In the genomic region with DNA sequence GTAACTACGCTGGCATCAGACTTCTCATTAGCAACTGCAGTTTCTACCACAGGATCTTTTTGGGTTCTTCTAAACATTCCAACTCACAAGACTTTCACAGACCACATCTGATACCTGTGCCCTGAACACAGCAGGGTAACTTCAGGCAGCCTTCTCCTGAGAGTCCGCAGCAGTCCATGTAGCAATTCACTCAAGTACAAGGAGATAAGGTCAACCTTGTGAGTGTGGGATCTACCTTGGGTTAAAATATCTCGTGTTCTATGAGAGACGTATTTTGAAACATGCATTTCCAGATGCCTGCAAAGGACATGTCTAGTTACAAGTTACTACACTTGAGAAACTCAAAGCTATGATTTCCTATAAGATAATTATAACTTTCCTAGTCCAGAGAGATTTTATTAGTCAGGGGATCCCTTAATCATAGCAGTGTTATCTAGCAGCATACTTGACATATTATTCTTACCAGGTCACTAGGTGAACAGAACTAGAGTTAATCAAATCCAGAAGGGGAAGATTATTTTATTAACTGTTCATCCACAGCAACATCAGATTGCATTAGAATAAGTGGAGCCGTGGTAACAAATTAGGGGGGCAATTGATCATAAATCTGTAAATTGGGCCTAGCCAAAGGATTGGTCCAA, we compare ENCODE assay signal across 16 cellular contexts.
DNase-seq lines count a peak whose midpoint lies in the region; ATAC-seq, FAIRE-seq and TF ChIP-seq lines count a peak whose summit lies in the region.
"Had no signal": no experiment of that assay in that cellular context is flagged by ENCODE, and none has a peak within 500 bp of the region (broad histone marks: within the 10 kb centered on the region; RNA-seq: fewer than 3 reads in every experiment).

No MANE protein-coding gene starts in this region.

- H3K4ac ChIP-seq in IMR-90 (ENCODE audit: low read depth, low read length), result peak overlapping the region; percentile 52; the same call in 1 of the 2 replicates
- no peak overlapping the region for H3K4ac ChIP-seq in H1 (replicated peaks; ENCODE audit: insufficient read length, low read depth, low read length)

- dilution Hi-C loops in IMR-90 (cut with HindIII; ENCODE audit: low sequenced_read_pairs, unreplicated experiment), result no loop called here

- H3K79me1 ChIP-seq in IMR-90 (ENCODE audit: low read depth in 1 of 2, low read length in 2 of 2), result peaks cover 7 to 10% of the 10 kb centered on the region in 2 experiments
- no peaks in the 10 kb centered on the region for H3K79me1 ChIP-seq in H1 (ENCODE audit: low read depth, low read length)

- H3K4me3 ChIP-seq in IMR-90 (ENCODE audit: insufficient read depth, low read depth, low read length) (no peak overlapping the region), H1 (ENCODE audit: extremely low read depth in 1 of 4, insufficient read depth in 2 of 4, low read depth in 3 of 4, low read length in 4 of 4) (no peak overlapping the region), prostate gland (no peak overlapping the region), stomach (no peak overlapping the region)
- H3K4me3 ChIP-seq: BLaER1 treated with 17β-estradiol and CSF1 and Interleukin-3, amounts not matched to agents 10 nM and 100 nM; K562; PC-9 had no signal

- H3K56ac ChIP-seq in IMR-90 (ENCODE audit: extremely low read depth, insufficient read depth, low read length) (no peak overlapping the region; the same call in 1 of the 2 replicates), H1 (replicated peaks; ENCODE audit: insufficient read length, low read depth, low read length) (no peak overlapping the region)

- H3K27ac ChIP-seq in IMR-90 (ENCODE audit: insufficient read depth, low read length) (peak overlapping the region; percentile 62; the same call in 1 of the 2 replicates), H1 (ENCODE audit: low read depth, low read length) (0 out of 2 replicates have a peak overlapping the region, but pooled peaks have one; percentile 0), prostate gland (no peak overlapping the region), stomach (no peak overlapping the region)
- H3K27ac ChIP-seq: BLaER1 treated with 17β-estradiol and CSF1 and Interleukin-3, amounts not matched to agents 10 nM and 100 nM; PC-9 had no signal

- H3K4me2 ChIP-seq in IMR-90 (ENCODE audit: low read depth, low read length), result peak overlapping the region; percentile 44; the same call in 1 of the 2 replicates
- no peak overlapping the region for H3K4me2 ChIP-seq in H1 (ENCODE audit: insufficient read depth in 1 of 2, low read depth in 2 of 2, low read length in 2 of 2)
- H3K4me2 ChIP-seq: BLaER1 treated with 17β-estradiol and CSF1 and Interleukin-3, amounts not matched to agents 10 nM and 100 nM; PC-9 had no signal

- H4K5ac ChIP-seq in IMR-90 (ENCODE audit: low read depth, low read length) (peak overlapping the region; percentile 59; the same call in 1 of the 2 replicates), H1 (ENCODE audit: insufficient read length, low read depth, low read length) (no peak overlapping the region)

- H2BK120ac ChIP-seq in IMR-90 (ENCODE audit: low read depth, low read length) (peak overlapping the region; percentile 50; the same call in 1 of the 2 replicates), H1 (replicated peaks; ENCODE audit: low read depth, low read length) (no peak overlapping the region)

- H3K27me3 ChIP-seq in IMR-90 (ENCODE audit: control insufficient read depth, insufficient read depth, low read length) (no peaks in the 10 kb centered on the region), H1 (replicated peaks in 1 of 4; ENCODE audit: control insufficient read depth in 3 of 4, extremely low read depth in 1 of 4, insufficient read depth in 3 of 4, low read length in 3 of 4) (peaks cover 0 to 1% (median 0%) of the 10 kb centered on the region in 4 experiments; a peak in 1 of 7 replicates), prostate gland (replicated peaks; ENCODE audit: insufficient read depth) (no peaks in the 10 kb centered on the region), stomach (no peaks in the 10 kb centered on the region)
- H3K27me3 ChIP-seq: BLaER1 treated with 17β-estradiol and CSF1 and Interleukin-3, amounts not matched to agents 10 nM and 100 nM had no signal

- peak overlapping the region; percentile 32; the same call in 1 of the 2 replicates for H4K91ac ChIP-seq in IMR-90 (ENCODE audit: insufficient read depth, low read depth, low read length)
- H4K91ac ChIP-seq in H1 (replicated peaks; ENCODE audit: insufficient read length, low read length), result no peak overlapping the region

- H3K36me3 ChIP-seq in IMR-90 (ENCODE audit: control insufficient read depth, insufficient read depth, low read length), result peaks cover 10% of the 10 kb centered on the region
- H3K36me3 ChIP-seq in H1 (ENCODE audit: control insufficient read depth in 2 of 4, insufficient read depth in 4 of 4, low read length in 3 of 4), result peaks cover 0 to 17% (median 8%) of the 10 kb centered on the region in 4 experiments; a peak in 6 of 8 replicates
- no peaks in the 10 kb centered on the region for H3K36me3 ChIP-seq in prostate gland
- H3K36me3 ChIP-seq in stomach, result peaks cover 7 to 73% (median 71%) of the 10 kb centered on the region in 4 donors

- TF ChIP-seq RAD21 in IMR-90 (IDR thresholded peaks at IDR 0.05; ENCODE audit: low read length) (no peak), H1 (IDR thresholded peaks at IDR 0.05 in 1 of 2, conservative IDR thresholded peaks at IDR 0.05 in 1 of 2; ENCODE audit: low read depth in 2 of 2, low read length in 2 of 2) (no peak)

- peak overlapping the region; percentile 31; the same call in 1 of the 2 replicates for H3K18ac ChIP-seq in IMR-90 (ENCODE audit: low read depth, low read length)
- no peak overlapping the region for H3K18ac ChIP-seq in H1 (ENCODE audit: extremely low read depth, low read length)

- no peak for ATAC-seq in activated T-cell treated with anti-CD3 and anti-CD28 coated beads, Interleukin-2, amount 50 U/mL, for 72 hours (replicated peaks in 1 of 2)
- peak; percentile 27; the same call in 1 of the 2 replicates for ATAC-seq in IMR-90 (ENCODE audit: low read depth)
- ATAC-seq: K562 had no signal

- peak overlapping the region; percentile 16; the same call in 1 of the 2 replicates for H3K23ac ChIP-seq in IMR-90 (ENCODE audit: low read depth, low read length)
- no peak overlapping the region for H3K23ac ChIP-seq in H1 (ENCODE audit: insufficient read length)

- no peak for TF ChIP-seq EP300 in H1 (IDR thresholded peaks at IDR 0.05; ENCODE audit: borderline replicate concordance in 1 of 2, low read depth in 2 of 2, low read length in 2 of 2)
- TF ChIP-seq EP300 in stomach (IDR thresholded peaks at IDR 0.05), result no peak

- no peak for TF ChIP-seq CTCF in IMR-90 (conservative IDR thresholded peaks at IDR 0.05; ENCODE audit: low read depth, low read length)
- no peak for TF ChIP-seq CTCF in H1 (IDR thresholded peaks at IDR 0.05; ENCODE audit: control extremely low read depth in 1 of 3, insufficient read depth in 1 of 3, low read depth in 1 of 3, low read length in 3 of 3)
- no peak for TF ChIP-seq CTCF in prostate gland (IDR thresholded peaks at IDR 0.05)
- no peak for TF ChIP-seq CTCF in stomach (IDR thresholded peaks at IDR 0.05)

- H3K36me3 Mint-ChIP-seq in activated T-cell treated with anti-CD3 and anti-CD28 coated beads, Interleukin-2, amount 50 U/mL, for 72 hours (ENCODE audit: insufficient read depth in 2 of 2), result peaks cover 4 to 15% of the 10 kb centered on the region in 2 donors
- H3K36me3 Mint-ChIP-seq in activated naive CD8-positive, alpha-beta T cell treated with anti-CD3 and anti-CD28 coated beads for 36 hours, result peaks cover 28% of the 10 kb centered on the region

- H3K4me3 Mint-ChIP-seq in activated T-cell treated with anti-CD3 and anti-CD28 coated beads, Interleukin-2, amount 50 U/mL, for 72 hours, result no peak overlapping the region
- H3K4me3 Mint-ChIP-seq in activated naive CD8-positive, alpha-beta T cell treated with anti-CD3 and anti-CD28 coated beads for 36 hours, result no peak overlapping the region
- H3K4me3 Mint-ChIP-seq: CD8-positive, alpha-beta memory T cell had no signal

- CTCF ChIA-PET in IMR-90 (lab: Yijun Ruan, JAX) (no interaction called here), H1 (lab: Charles Lee; ENCODE audit: partially characterized antibody) (no interaction called here)

- H2AFZ ChIP-seq in IMR-90 (replicated peaks; ENCODE audit: low read length, poor library complexity) (no peak overlapping the region), H1 (ENCODE audit: low read length) (no peak overlapping the region)
- H2AFZ ChIP-seq: PC-9 had no signal

- H3K27ac Mint-ChIP-seq in activated T-cell treated with anti-CD3 and anti-CD28 coated beads, Interleukin-2, amount 50 U/mL, for 72 hours, result peak overlapping the region; percentile 67
- H3K27ac Mint-ChIP-seq in activated naive CD8-positive, alpha-beta T cell treated with anti-CD3 and anti-CD28 coated beads for 36 hours, result no peak overlapping the region
- H3K27ac Mint-ChIP-seq: CD8-positive, alpha-beta memory T cell had no signal

- H2BK5ac ChIP-seq in IMR-90 (ENCODE audit: low read depth, low read length, poor library complexity, severe bottlenecking) (peak overlapping the region; percentile 65), H1 (ENCODE audit: low read depth, low read length) (no peak overlapping the region)

- H3K79me2 ChIP-seq in H1 (ENCODE audit: control insufficient read depth in 1 of 2, insufficient read depth in 2 of 2, low read length in 2 of 2), result no peaks in the 10 kb centered on the region

- H4K8ac ChIP-seq in IMR-90 (ENCODE audit: low read depth in 2 of 2, low read length in 2 of 2) (peak overlapping the region in 1 of 2 experiments; percentile 47; a peak in 1 of 4 replicates), H1 (ENCODE audit: extremely low read depth, insufficient read depth, low read length) (no peak overlapping the region)

- POLR2A ChIA-PET in IMR-90 (lab: Charles Lee; ENCODE audit: unreplicated experiment) (no interaction called here), H1 (lab: Charles Lee; ENCODE audit: partially characterized antibody) (no interaction called here)

- H4K20me1 ChIP-seq in IMR-90 (ENCODE audit: insufficient read depth, low read length), result no peaks in the 10 kb centered on the region
- no peaks in the 10 kb centered on the region for H4K20me1 ChIP-seq in H1 (replicated peaks in 1 of 2; ENCODE audit: control insufficient read depth in 1 of 2, insufficient read depth in 2 of 2, low read length in 2 of 2)
- H4K20me1 ChIP-seq: BLaER1 treated with 17β-estradiol and CSF1 and Interleukin-3, amounts not matched to agents 10 nM and 100 nM had no signal

- no peak for DNase-seq in activated T-cell treated with anti-CD3 and anti-CD28 coated beads, Interleukin-2, amount 50 U/mL, for 72 hours
- no peak for DNase-seq in activated T-cell treated with anti-CD3 and anti-CD28 coated beads, Interleukin-2, amount 50 U/mL, for 48 hours
- DNase-seq in IMR-90 (peak; percentile 56), H1 (ENCODE audit: low read depth in 1 of 2, low spot score in 2 of 2) (no peak), globus pallidus (ENCODE audit: low spot score) (no peak), prostate gland (ENCODE audit: low spot score) (no peak), stomach (no peak)
- no peak for DNase-seq in activated naive CD8-positive, alpha-beta T cell treated with anti-CD3 and anti-CD28 coated beads for 36 hours
- DNase-seq: 8988T; CD8-positive, alpha-beta memory T cell; NCI-H1436; NCI-H2029; NCI-H524; PC-9 had no signal

- H2BK20ac ChIP-seq in IMR-90 (ENCODE audit: low read depth, low read length) (no peak overlapping the region; the same call in 1 of the 2 replicates), H1 (ENCODE audit: low read length) (no peak overlapping the region)

- H2BK12ac ChIP-seq in H1 (ENCODE audit: low read depth, low read length), result no peak overlapping the region

- WGBS in IMR-90 (ENCODE audit: extremely low coverage in 2 of 2, insufficient read length in 1 of 2), 2 experiments, result no CpG with 5 or more reads among the region's 5 CpGs
- 86% methylated on average over 5 of the region's 5 CpGs; no CpG with 5 or more reads in 1 of the 2 experiments for WGBS in H1 (ENCODE audit: extremely low coverage in 1 of 2, insufficient coverage in 1 of 2, insufficient read length in 1 of 2, insufficient replicate concordance in 2 of 2, low coverage in 1 of 2, low lambda C conversion rate in 2 of 2, missing lambda C conversion rate in 1 of 2), 2 experiments
- 94% methylated on average over 5 of the region's 5 CpGs for WGBS in prostate gland
- 95 to 98% (median 97%) methylated on average over 5 of the region's 5 CpGs for WGBS in stomach, 5 donors

- H3K23me2 ChIP-seq in H1 (ENCODE audit: low read depth, low read length), result no peaks in the 10 kb centered on the region

- H2BK15ac ChIP-seq in IMR-90 (ENCODE audit: low read depth, low read length), result peak overlapping the region; percentile 44; the same call in 1 of the 3 replicates
- H2BK15ac ChIP-seq in H1 (ENCODE audit: low read length), result no peak overlapping the region

- no peak for FAIRE-seq in H1 (lab: Jason Lieb, UNC)
- FAIRE-seq: K562 had no signal

- intact Hi-C loops in IMR-90 (cut with micrococcal nuclease) (loop anchor here (10.0 kb wide), 1 partner anchor 385 kb away; no protein-coding TSS in a partner anchor), prostate gland (cut with DNase I) (no loop called here), stomach (cut with DNase I; ENCODE audit: low total_unique reads) (no loop called here)

- peaks cover 5% of the 10 kb centered on the region; the same call in 1 of the 2 replicates for H3K9me1 ChIP-seq in IMR-90 (ENCODE audit: insufficient read depth, low read length)

- H3K9ac ChIP-seq in IMR-90 (ENCODE audit: low read depth, low read length), result no peak overlapping the region
- H3K9ac ChIP-seq in H1 (replicated peaks in 1 of 4; ENCODE audit: extremely low read depth in 1 of 4, low read depth in 3 of 4, low read length in 3 of 4), result no peak overlapping the region
- H3K9ac ChIP-seq: BLaER1 treated with 17β-estradiol and CSF1 and Interleukin-3, amounts not matched to agents 10 nM and 100 nM had no signal

- no peaks in the 10 kb centered on the region for H3K27me3 Mint-ChIP-seq in activated T-cell treated with anti-CD3 and anti-CD28 coated beads, Interleukin-2, amount 50 U/mL, for 72 hours (ENCODE audit: low read depth)
- H3K27me3 Mint-ChIP-seq in activated naive CD8-positive, alpha-beta T cell treated with anti-CD3 and anti-CD28 coated beads for 36 hours, result no peaks in the 10 kb centered on the region
- H3K27me3 Mint-ChIP-seq: CD8-positive, alpha-beta memory T cell had no signal

- BruUV-seq in IMR-90 (replicated peaks; lab: Mats Ljungman, UMichigan), result no TSS peak

- H3K9me3 ChIP-seq in IMR-90 (ENCODE audit: control insufficient read depth, insufficient read depth, low read length), result no peaks in the 10 kb centered on the region
- H3K9me3 ChIP-seq in H1 (ENCODE audit: insufficient read depth in 2 of 2, low read depth in 1 of 2, low read length in 1 of 2), result no peaks in the 10 kb centered on the region
- no peaks in the 10 kb centered on the region for H3K9me3 ChIP-seq in prostate gland
- H3K9me3 ChIP-seq in stomach, result no peaks in the 10 kb centered on the region
- H3K9me3 ChIP-seq: BLaER1 treated with 17β-estradiol and CSF1 and Interleukin-3, amounts not matched to agents 10 nM and 100 nM had no signal

- in situ Hi-C loops in IMR-90 (cut with MboI; ENCODE audit: low sequenced_read_pairs), result loop anchor here (25.0 kb wide), 1 partner anchor 1477 kb away; no protein-coding TSS in a partner anchor

- H2AK5ac ChIP-seq in IMR-90 (ENCODE audit: low read depth, low read length) (no peak overlapping the region; the same call in 1 of the 2 replicates), H1 (ENCODE audit: low read depth, low read length) (no peak overlapping the region)

- H3K9me3 Mint-ChIP-seq in activated T-cell treated with anti-CD3 and anti-CD28 coated beads, Interleukin-2, amount 50 U/mL, for 72 hours, result no peaks in the 10 kb centered on the region
- H3K9me3 Mint-ChIP-seq in activated naive CD8-positive, alpha-beta T cell treated with anti-CD3 and anti-CD28 coated beads for 36 hours, result no peaks in the 10 kb centered on the region
- H3K9me3 Mint-ChIP-seq: CD8-positive, alpha-beta memory T cell had no signal

- no peak for TF ChIP-seq POLR2A in IMR-90 (IDR thresholded peaks at IDR 0.05; ENCODE audit: low read depth, low read length)
- no peak for TF ChIP-seq POLR2A in H1 (IDR thresholded peaks at IDR 0.05; ENCODE audit: control extremely low read depth in 1 of 2, low read depth in 2 of 2, low read length in 2 of 2)
- TF ChIP-seq POLR2A in prostate gland (IDR thresholded peaks at IDR 0.05), result no peak
- TF ChIP-seq POLR2A in stomach (IDR thresholded peaks at IDR 0.05), result no peak

- 0 out of 2 replicates have a peak overlapping the region, but pooled peaks have one; percentile 44 for H3K14ac ChIP-seq in IMR-90 (replicated peaks; ENCODE audit: low read depth, low read length)
- H3K14ac ChIP-seq in H1 (ENCODE audit: insufficient read length), result no peak overlapping the region

- peak overlapping the region; percentile 80 for H2AK9ac ChIP-seq in IMR-90 (replicated peaks; ENCODE audit: low read depth, low read length, poor library complexity)

- H3K4me1 Mint-ChIP-seq in activated T-cell treated with anti-CD3 and anti-CD28 coated beads, Interleukin-2, amount 50 U/mL, for 72 hours (ENCODE audit: low read depth), result no peaks in the 10 kb centered on the region
- H3K4me1 Mint-ChIP-seq in activated naive CD8-positive, alpha-beta T cell treated with anti-CD3 and anti-CD28 coated beads for 36 hours, result peaks cover 8% of the 10 kb centered on the region

- peaks cover 3% of the 10 kb centered on the region for H3K4me1 ChIP-seq in IMR-90 (ENCODE audit: control insufficient read depth, insufficient read depth, low read length)
- peaks cover 0 to 2% (median 0%) of the 10 kb centered on the region in 4 experiments; a peak in 1 of 7 replicates for H3K4me1 ChIP-seq in H1 (replicated peaks in 1 of 4; ENCODE audit: control insufficient read depth in 3 of 4, insufficient read depth in 4 of 4, low read length in 3 of 4)
- no peaks in the 10 kb centered on the region for H3K4me1 ChIP-seq in prostate gland (replicated peaks)
- H3K4me1 ChIP-seq in stomach, result no peaks in the 10 kb centered on the region
- H3K4me1 ChIP-seq: BLaER1 treated with 17β-estradiol and CSF1 and Interleukin-3, amounts not matched to agents 10 nM and 100 nM had no signal

Comparison
In these comparisons a context has a peak if more than half of its experiments do, and no peak if none do; other contexts are left out.
1. H3K27ac ChIP-seq: peak in IMR-90 (single experiment) and H1 (single experiment); none in prostate gland (0 of 2) and stomach (0 of 5).